ENCODE assay signal across 19 cellular contexts in the genomic region with DNA sequence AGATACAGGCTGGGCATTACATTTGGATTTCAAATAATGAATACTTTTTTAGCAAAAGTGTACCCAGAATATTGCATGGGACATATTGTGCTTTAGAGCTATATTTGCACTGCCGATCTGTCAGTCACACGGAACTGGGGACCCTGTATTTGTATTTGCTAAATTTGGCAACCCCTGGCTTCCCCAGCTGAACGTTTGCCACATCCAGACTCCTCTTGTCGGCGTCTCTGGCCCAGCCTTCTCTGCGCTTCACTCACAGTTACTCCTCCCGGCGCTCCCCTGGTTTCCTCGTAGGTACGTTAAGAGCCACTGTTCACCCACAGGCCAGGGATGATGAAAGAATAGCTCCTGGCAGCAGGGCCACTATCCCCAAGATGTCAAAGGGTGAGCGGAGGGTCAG.
"Had no signal": no experiment of that assay in that cellular context is flagged by ENCODE, and none has a peak within 500 bp of the region (broad histone marks: within the 10 kb centered on the region; RNA-seq: fewer than 3 reads in every experiment).

No MANE protein-coding gene starts in this region.

- H3K36me3 ChIP-seq: colonic mucosa, esophagus squamous epithelium, heart right ventricle, neural progenitor cell, sigmoid colon, stomach, thyroid gland had no signal

- H3K27me3 ChIP-seq: colonic mucosa, heart right ventricle, neural progenitor cell, sigmoid colon, thyroid gland had no signal

- H3K27ac ChIP-seq: colonic mucosa, esophagus squamous epithelium, heart right ventricle, neural progenitor cell, parathyroid adenoma, sigmoid colon, stomach, thyroid gland had no signal

- H3K4me3 ChIP-seq: colonic mucosa, esophagus squamous epithelium, heart right ventricle, neural progenitor cell, sigmoid colon, stomach, thyroid gland had no signal

- DNase-seq: colonic mucosa; effector memory CD4-positive, alpha-beta T cell; esophagus squamous epithelium; foreskin melanocyte; heart right ventricle; hippocampal formation; immature natural killer cell; mammary epithelial cell; midbrain; naive thymus-derived CD4-positive, alpha-beta T cell; sigmoid colon; stimulated activated CD4-positive, alpha-beta T cell treated with anti-CD3 and anti-CD28 coated beads, Interleukin-2, amount 100 ng/mL, for 24 hours; stimulated activated CD4-positive, alpha-beta T cell treated with anti-CD3 and anti-CD28 coated beads, Interleukin-4, amount 100 ng/mL, for 24 hours; stimulated activated naive CD4-positive, alpha-beta T cell treated with Interleukin-2 at 50 U/mL for 16 hours; stomach; thyroid gland; trophoblast cell had no signal

- H3K4me1 ChIP-seq: colonic mucosa, esophagus squamous epithelium, neural progenitor cell, parathyroid adenoma, sigmoid colon, stomach had no signal

- ATAC-seq: naive thymus-derived CD4-positive, alpha-beta T cell had no signal

- H3K9me3 ChIP-seq: colonic mucosa, esophagus squamous epithelium, heart right ventricle, sigmoid colon, stomach, thyroid gland had no signal
